9 cellular contexts compared by ENCODE assay signal in the genomic region with DNA sequence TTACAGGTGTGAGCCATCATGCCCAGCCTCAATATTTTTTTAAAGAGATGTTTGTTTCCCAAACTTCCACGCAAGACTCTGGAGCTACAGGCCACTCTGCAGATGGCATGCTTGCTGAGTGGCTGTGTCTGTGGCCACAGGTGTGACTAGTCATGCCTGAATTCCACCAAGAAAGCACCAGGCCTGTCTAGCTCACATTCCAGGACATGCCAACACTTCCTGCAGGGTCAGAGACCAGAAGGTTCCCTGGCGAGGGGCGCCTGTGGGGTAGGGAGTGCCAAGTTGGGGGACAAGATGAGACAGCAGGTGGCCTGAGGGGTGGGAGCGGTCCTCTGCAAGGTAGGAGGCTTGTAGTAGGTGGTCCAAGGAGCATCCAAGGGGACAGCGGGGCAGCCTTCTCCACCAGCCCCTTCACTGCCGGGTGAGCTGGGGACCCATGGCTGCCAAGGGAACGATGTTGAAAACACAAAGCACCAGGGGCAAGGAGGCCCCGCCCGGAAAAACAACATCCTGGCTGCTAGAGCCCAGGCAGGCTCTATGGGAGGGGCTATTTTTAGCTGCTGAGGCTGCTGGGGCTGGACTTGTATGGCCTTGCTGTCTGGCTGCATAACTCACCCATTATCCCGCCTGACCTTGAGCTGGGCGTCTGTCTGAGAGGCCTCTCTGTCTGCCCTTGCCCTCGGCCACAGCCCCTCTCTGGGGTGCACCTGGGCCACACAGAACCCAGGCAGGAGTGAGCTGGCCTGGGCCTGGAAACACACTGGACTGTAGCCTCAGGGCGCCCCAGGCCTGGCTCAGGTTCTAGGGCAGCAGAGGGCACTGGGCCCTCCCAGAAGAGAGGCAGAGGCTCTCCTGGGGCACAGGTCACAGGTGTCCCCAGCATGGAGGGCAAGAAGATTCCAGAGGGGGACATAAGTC. TPM values are rescaled to one million over a fixed set of nuclear protein-coding genes. Genes with fewer than 3 reads are reported as not detected.
A peak's percentile ranks its signal among the peaks of the same experiment; 100 is the strongest.
DNase-seq lines count a peak whose midpoint lies in the region; ATAC-seq, FAIRE-seq and TF ChIP-seq lines count a peak whose summit lies in the region.
"Had no signal": no experiment of that assay in that cellular context is flagged by ENCODE, and none has a peak within 500 bp of the region (broad histone marks: within the 10 kb centered on the region; RNA-seq: fewer than 3 reads in every experiment).

No MANE protein-coding gene starts in this region.

- CTCF ChIA-PET in MCF 10A (lab: Yijun Ruan, JAX), result interaction anchor here (0.5 to 1.5 kb wide), 4 partner anchors 11 to 80 kb away, joined by 3 to 4 read pairs (median 4); no protein-coding TSS in a partner anchor

- no peaks in the 10 kb centered on the region for H3K9me3 Mint-ChIP-seq in MCF 10A (ENCODE audit: unreplicated experiment)
- H3K9me3 Mint-ChIP-seq in CD14-positive monocyte, result peaks cover 0 to 6% (median 3%) of the 10 kb centered on the region in 7 donors
- H3K9me3 Mint-ChIP-seq: IgD-negative memory B cell had no signal

- H3K27ac Mint-ChIP-seq in MCF 10A (ENCODE audit: low read depth, unreplicated experiment) (peak overlapping the region; percentile 78), CD14-positive monocyte (no peak overlapping the region)

- H3K4me1 Mint-ChIP-seq in MCF 10A (ENCODE audit: insufficient read depth, unreplicated experiment) (peaks cover 33% of the 10 kb centered on the region), CD14-positive monocyte (peaks cover 19% of the 10 kb centered on the region)

- TF ChIP-seq CTCF in MCF 10A (IDR thresholded peaks at IDR 0.05; ENCODE audit: unreplicated experiment) (no peak), kidney (IDR thresholded peaks at IDR 0.05; ENCODE audit: borderline replicate concordance, extremely low read depth, insufficient read depth) (no peak), CD14-positive monocyte (IDR thresholded peaks at IDR 0.05) (no peak)

- H3K9ac ChIP-seq in kidney (ENCODE audit: low read length in 2 of 2) (peak overlapping the region in 1 of 2 donors; percentile 81), stomach smooth muscle (ENCODE audit: low read length in 2 of 2) (peak overlapping the region; percentile 51 to 64)

- no peaks in the 10 kb centered on the region for H3K9me3 ChIP-seq in kidney (ENCODE audit: control insufficient read depth in 1 of 2, low read length in 2 of 2)
- H3K9me3 ChIP-seq in stomach smooth muscle (ENCODE audit: control insufficient read depth in 2 of 2, low read length in 2 of 2), result no peaks in the 10 kb centered on the region

- H3K4me3 Mint-ChIP-seq in MCF 10A (ENCODE audit: unreplicated experiment), result no peak overlapping the region
- no peak overlapping the region for H3K4me3 Mint-ChIP-seq in CD14-positive monocyte

- no peak for ATAC-seq in HG03280 (IDR thresholded peaks at IDR 0.05; ENCODE audit: unreplicated experiment)

- H3K27me3 Mint-ChIP-seq in MCF 10A (ENCODE audit: insufficient read depth, unreplicated experiment) (no peaks in the 10 kb centered on the region), CD14-positive monocyte (ENCODE audit: low read depth in 3 of 3) (peaks cover 25 to 33% (median 26%) of the 10 kb centered on the region in 3 donors)
- H3K27me3 Mint-ChIP-seq: IgD-negative memory B cell had no signal

- no TSS peak for BruUV-seq in MCF 10A (replicated peaks; lab: Mats Ljungman, UMichigan)

- H3K4me3 ChIP-seq in kidney (ENCODE audit: low read length in 2 of 2) (no peak overlapping the region), stomach smooth muscle (ENCODE audit: low read length in 2 of 2) (peak overlapping the region; percentile 49 to 55)

- H3K27ac ChIP-seq in kidney (ENCODE audit: low read depth in 2 of 2, low read length in 2 of 2) (peak overlapping the region; percentile 85 to 95), stomach smooth muscle (ENCODE audit: low read length) (peak overlapping the region; percentile 93)

- DNase-seq in GM04504 (ENCODE audit: low read depth) (peak; percentile 53), RKO (ENCODE audit: low spot score) (peak; percentile 26), MCF 10A (ENCODE audit: unreplicated experiment) (peak; percentile 78), kidney (peak; percentile 93), CD14-positive monocyte (ENCODE audit: low spot score) (no peak), NCI-H446 (lab: John Stamatoyannopoulos, UW) (no peak)

- intact Hi-C loops in MCF 10A (cut with micrococcal nuclease), result no loop called here
- intact Hi-C loops in kidney (cut with DNase I), result no loop called here
- intact Hi-C loops in CD14-positive monocyte (cut with micrococcal nuclease), result no loop called here

- H3K36me3 ChIP-seq in kidney (ENCODE audit: control insufficient read depth in 1 of 2, insufficient read depth in 2 of 2, low read length in 2 of 2), result peaks cover 0 to 7% of the 10 kb centered on the region in 2 donors
- H3K36me3 ChIP-seq in stomach smooth muscle (ENCODE audit: control insufficient read depth in 2 of 2, insufficient read depth in 2 of 2, low read length in 2 of 2), result peaks cover 4 to 12% of the 10 kb centered on the region in 2 donors

- no peaks in the 10 kb centered on the region for H3K27me3 ChIP-seq in stomach smooth muscle (ENCODE audit: control insufficient read depth in 1 of 2, insufficient read depth in 2 of 2, low read length in 2 of 2)

- FAIRE-seq in kidney (lab: Jason Lieb, UNC), result no peak

- H3K4me1 ChIP-seq in kidney (ENCODE audit: control insufficient read depth in 1 of 2, insufficient read depth in 1 of 2, low read depth in 1 of 2, low read length in 2 of 2), result peaks cover 27 to 33% of the 10 kb centered on the region in 2 donors
- peaks cover 70% of the 10 kb centered on the region for H3K4me1 ChIP-seq in stomach smooth muscle (ENCODE audit: control insufficient read depth, insufficient read depth, low read length)

- POLR2A ChIA-PET in MCF 10A (lab: Yijun Ruan, JAX), result interaction anchor here (0.6 to 2.7 kb wide), 17 partner anchors 9 to 576 kb away, joined by 3 to 32 read pairs (median 3); a partner anchor contains a TSS

- H3K36me3 Mint-ChIP-seq in MCF 10A (ENCODE audit: insufficient read depth, unreplicated experiment) (peaks cover 34% of the 10 kb centered on the region), CD14-positive monocyte (peaks cover 2 to 6% of the 10 kb centered on the region in 2 donors)
- H3K36me3 Mint-ChIP-seq: IgD-negative memory B cell had no signal

RNA-seq across cellular contexts. Expression of a gene that starts 5.7 kb away (rescaled TPM):
- 23.6 and 25.7 TPM in 2 replicates for total RNA-seq in MCF 10A (2022)
- 118 TPM for total RNA-seq in kidney
- 95.0 TPM for polyA plus RNA-seq in kidney (ENCODE audit: insufficient read depth, low read depth, low replicate concordance)
- not detected for polyA plus RNA-seq in CD14-positive monocyte

RNA-seq across cellular contexts. Expression of a gene that starts 17.6 kb away (rescaled TPM):
- total RNA-seq in MCF 10A (2022) (55.7 and 97.9 TPM in 2 replicates), kidney (135 TPM)
- polyA plus RNA-seq in kidney (ENCODE audit: insufficient read depth, low read depth, low replicate concordance) (151 TPM), CD14-positive monocyte (10 to 100 TPM; 62.4 to 93.3 TPM)

RNA-seq across cellular contexts. Expression of a gene that starts 24.1 kb away (rescaled TPM):
- total RNA-seq in MCF 10A (2022) (15.9 and 17.4 TPM in 2 replicates), kidney (23.6 TPM)
- polyA plus RNA-seq in kidney (ENCODE audit: insufficient read depth, low read depth, low replicate concordance) (11.5 TPM), CD14-positive monocyte (1 to 10 TPM; 5.6 to 5.9 TPM)

RNA-seq across cellular contexts. Expression of a gene that starts 28.5 kb away (rescaled TPM):
- total RNA-seq in MCF 10A (2022) (3.5 and 7.6 TPM in 2 replicates), kidney (26.1 TPM)
- polyA plus RNA-seq in kidney (ENCODE audit: insufficient read depth, low read depth, low replicate concordance) (3.8 TPM), CD14-positive monocyte (10 to 100 TPM; 28.4 to 53.3 TPM)

RNA-seq across cellular contexts. Expression of a gene that starts 32.0 kb away (rescaled TPM):
- total RNA-seq in MCF 10A (2022), result 97.9 and 111 TPM in 2 replicates
- 89.8 TPM for total RNA-seq in kidney
- 114 TPM for polyA plus RNA-seq in kidney (ENCODE audit: insufficient read depth, low read depth, low replicate concordance)
- polyA plus RNA-seq in CD14-positive monocyte, result 10 to 100 TPM; 27.8 to 36.0 TPM

Comparison
In these comparisons a context has a peak if more than half of its experiments do, and no peak if none do; other contexts are left out.
1. DNase-seq: peak in GM04504 (single experiment), RKO (single experiment), MCF 10A (single experiment) and kidney (single experiment); none in CD14-positive monocyte (single experiment) and NCI-H446 (0 of 2).
2. H3K4me3 ChIP-seq: peak in stomach smooth muscle (2 of 2); none in kidney (0 of 2).